8 cellular contexts compared by ENCODE assay signal in genomic region chr4:2862528-2862927, GRCh38. TPM values are rescaled to one million over a fixed set of nuclear protein-coding genes. Genes with fewer than 3 reads are reported as not detected.
DNase-seq lines count a peak whose midpoint lies in the region; ATAC-seq and TF ChIP-seq lines count a peak whose summit lies in the region.

No MANE protein-coding gene starts in this region.

- CTCF ChIA-PET in CD4-positive, alpha-beta memory T cell (lab: Charles Lee; ENCODE audit: partially characterized antibody): interaction anchor here (0.6 to 1.9 kb wide), 6 partner anchors 10 to 98 kb away, joined by 3 to 9 read pairs (median 4); no protein-coding TSS in a partner anchor

- H3K4me1 Mint-ChIP-seq in CD4-positive, alpha-beta memory T cell: peaks cover 65 to 91% (median 77%) of the 10 kb centered on the region in 4 donors
- H3K4me1 Mint-ChIP-seq in endodermal cell (peaks cover 68% of the 10 kb centered on the region), nephron progenitor cell (peaks cover 66% of the 10 kb centered on the region)

- no peak for ATAC-seq in GM18511 (IDR thresholded peaks at IDR 0.05; ENCODE audit: unreplicated experiment)

- peak overlapping the region in 4 of 7 donors; percentile 8 to 82 (median 47) for H3K27ac Mint-ChIP-seq in CD4-positive, alpha-beta memory T cell
- peak overlapping the region; percentile 77 for H3K27ac Mint-ChIP-seq in endodermal cell
- H3K27ac Mint-ChIP-seq in nephron progenitor cell: peak overlapping the region; percentile 62

- H3K27ac ChIP-seq in CD4-positive, alpha-beta memory T cell (ENCODE audit: low read depth, low read length): no peak overlapping the region
- peak overlapping the region; percentile 7 for H3K27ac ChIP-seq in endodermal cell (ENCODE audit: low read depth, low read length)

- H3K27me3 ChIP-seq in CD4-positive, alpha-beta memory T cell (ENCODE audit: insufficient read depth, low read length): no peaks in the 10 kb centered on the region
- H3K27me3 ChIP-seq in endodermal cell (ENCODE audit: control insufficient read depth, insufficient read depth, low read length, poor library complexity, severe bottlenecking): no peaks in the 10 kb centered on the region

- H3K9me3 Mint-ChIP-seq in CD4-positive, alpha-beta memory T cell: peaks cover 0 to 4% (median 0%) of the 10 kb centered on the region in 8 donors
- H3K9me3 Mint-ChIP-seq in endodermal cell (no peaks in the 10 kb centered on the region), nephron progenitor cell (no peaks in the 10 kb centered on the region)

- no peak for TF ChIP-seq CTCF in endodermal cell (conservative IDR thresholded peaks at IDR 0.05)
- no peak for TF ChIP-seq CTCF in nephron progenitor cell (IDR thresholded peaks at IDR 0.05)

- peak overlapping the region in 3 of 8 donors; percentile 18 to 31 (median 24) for H3K4me3 Mint-ChIP-seq in CD4-positive, alpha-beta memory T cell
- no peak overlapping the region for H3K4me3 Mint-ChIP-seq in endodermal cell
- no peak overlapping the region for H3K4me3 Mint-ChIP-seq in nephron progenitor cell

- POLR2A ChIA-PET in CD4-positive, alpha-beta memory T cell (lab: Charles Lee; ENCODE audit: partially characterized antibody): interaction anchor here (1.7 kb wide), 1 partner anchor 9 kb away, joined by 6 read pairs; no protein-coding TSS in a partner anchor

- H3K36me3 Mint-ChIP-seq in CD4-positive, alpha-beta memory T cell: peaks cover 0 to 6% of the 10 kb centered on the region in 2 donors
- H3K36me3 Mint-ChIP-seq in endodermal cell (ENCODE audit: low read depth) (peaks cover 1% of the 10 kb centered on the region), nephron progenitor cell (ENCODE audit: low read depth) (peaks cover 8% of the 10 kb centered on the region)

- H3K27me3 Mint-ChIP-seq in CD4-positive, alpha-beta memory T cell: no peaks in the 10 kb centered on the region
- no peaks in the 10 kb centered on the region for H3K27me3 Mint-ChIP-seq in endodermal cell (ENCODE audit: insufficient read depth)
- no peaks in the 10 kb centered on the region for H3K27me3 Mint-ChIP-seq in nephron progenitor cell (ENCODE audit: low read depth, poor library complexity)

- H3K4me3 ChIP-seq in CD4-positive, alpha-beta memory T cell (ENCODE audit: low read length in 2 of 2): no peak overlapping the region
- H3K4me3 ChIP-seq in endodermal cell (ENCODE audit: low read length): peak overlapping the region; percentile 73

- 14% methylated on average over 1 of the region's 1 CpG; no CpG with 5 or more reads in 1 of the 2 experiments for WGBS in endodermal cell (ENCODE audit: insufficient coverage in 1 of 2, insufficient read length in 1 of 2), 2 experiments

- peak overlapping the region; percentile 69 for H3K9ac ChIP-seq in endodermal cell (ENCODE audit: extremely low read depth, low read length, poor library complexity, severe bottlenecking)

- peaks cover 87% of the 10 kb centered on the region for H3K4me1 ChIP-seq in CD4-positive, alpha-beta memory T cell (ENCODE audit: insufficient read depth, low read length)
- H3K4me1 ChIP-seq in endodermal cell (ENCODE audit: control insufficient read depth, insufficient read depth, low read length): peaks cover 32% of the 10 kb centered on the region

- intact Hi-C loops in CD4-positive, alpha-beta memory T cell (cut with micrococcal nuclease): no loop called here

- H3K9me3 ChIP-seq in CD4-positive, alpha-beta memory T cell (ENCODE audit: control insufficient read depth in 1 of 2, low read length in 2 of 2): no peaks in the 10 kb centered on the region
- no peaks in the 10 kb centered on the region for H3K9me3 ChIP-seq in endodermal cell (ENCODE audit: control insufficient read depth, low read length)

- H3K36me3 ChIP-seq in CD4-positive, alpha-beta memory T cell (ENCODE audit: insufficient read depth, low read length): no peaks in the 10 kb centered on the region
- peaks cover 14% of the 10 kb centered on the region for H3K36me3 ChIP-seq in endodermal cell (ENCODE audit: control insufficient read depth, insufficient read depth, low read length)

- no peak for DNase-seq in CD4-positive, alpha-beta memory T cell
- DNase-seq in LoVo (ENCODE audit: low spot score): peak; percentile 66
- DNase-seq in endodermal cell: peak; percentile 81
- DNase-seq in nephron progenitor cell: no peak
- no peak for DNase-seq in NCI-H1930 (lab: John Stamatoyannopoulos, UW)
- no peak for DNase-seq in NCI-H446 treated with DMSO at 0.1 percent for 48 hours (lab: John Stamatoyannopoulos, UW)
- no peak for DNase-seq in T-helper 2 cell

RNA-seq across cellular contexts. Expression of gene ADD1, which starts 18.9 kb away (rescaled TPM):
- 100 to 1,000 TPM; 289 to 293 TPM for total RNA-seq in CD4-positive, alpha-beta memory T cell
- 100 to 1,000 TPM; 159 to 171 TPM for polyA plus RNA-seq in CD4-positive, alpha-beta memory T cell
- total RNA-seq in endodermal cell: 100 to 1,000 TPM; 231 to 257 TPM
- polyA plus RNA-seq in endodermal cell (2013, experiment 1 of 2): 244 TPM
- polyA plus RNA-seq in endodermal cell (2013, experiment 2 of 2): 230 TPM

Comparison
In these comparisons a context has a peak if more than half of its experiments do, and no peak if none do; other contexts are left out.
1. DNase-seq: peak in LoVo (single experiment) and endodermal cell (single experiment); none in CD4-positive, alpha-beta memory T cell (0 of 5), nephron progenitor cell (single experiment), NCI-H1930 (0 of 2), NCI-H446 treated with DMSO at 0.1 percent for 48 hours (single experiment) and T-helper 2 cell (0 of 5).
2. Peak in every context shown above with its lines, with median percentiles within 50 percentile points of each other: H3K27ac Mint-ChIP-seq.